10 cellular contexts compared by ENCODE assay signal in the genomic region with DNA sequence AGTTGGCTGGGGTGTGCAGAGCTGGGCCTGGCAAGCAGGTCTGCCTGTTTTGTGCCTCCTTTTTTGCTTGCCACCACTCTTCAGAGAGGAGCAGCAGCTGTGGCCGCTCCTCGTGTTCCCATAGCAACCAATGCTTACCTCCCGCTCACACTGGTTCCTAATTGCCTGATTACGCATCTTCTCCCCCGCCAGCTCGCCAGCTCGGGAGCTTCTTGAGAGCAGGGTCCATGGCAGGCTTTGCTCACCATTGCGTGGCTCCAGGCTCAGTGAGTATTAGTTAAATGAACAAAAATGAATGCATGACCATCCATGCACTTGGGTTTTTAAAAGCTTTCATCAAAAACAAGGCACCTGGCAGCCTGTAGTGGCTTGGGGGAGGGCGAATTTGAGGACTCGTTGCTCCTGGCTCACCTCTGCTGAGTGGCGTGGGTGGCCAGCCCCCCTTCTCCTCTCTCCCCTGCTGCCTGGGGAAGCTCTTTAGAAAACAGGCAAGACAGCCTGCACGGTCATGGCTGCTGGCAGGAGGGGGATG. TPM values are rescaled to one million over a fixed set of nuclear protein-coding genes. Genes with fewer than 3 reads are reported as not detected.
DNase-seq lines count a peak whose midpoint lies in the region; ATAC-seq, FAIRE-seq and TF ChIP-seq lines count a peak whose summit lies in the region.
"Had no signal": no experiment of that assay in that cellular context is flagged by ENCODE, and none has a peak within 500 bp of the region (broad histone marks: within the 10 kb centered on the region; RNA-seq: fewer than 3 reads in every experiment).

No MANE protein-coding gene starts in this region.

- H2AFZ ChIP-seq in PC-9 = no peak overlapping the region

- H3K27ac ChIP-seq in PC-9 = no peak overlapping the region

- no peaks in the 10 kb centered on the region for H3K9me3 ChIP-seq in BE2C
- H3K9me3 ChIP-seq in PC-9 (ENCODE audit: insufficient read depth, low read depth) = no peaks in the 10 kb centered on the region

- ATAC-seq in GM21423 (IDR thresholded peaks at IDR 0.05; ENCODE audit: unreplicated experiment) = no peak
- ATAC-seq: stimulated activated naive B cell treated with anti-CD40 and anti-IgM and Interleukin-4, amounts not matched to agents 10 μg/mL and 1 μg/mL and 100 μg/mL, for 72 hours had no signal

- H3K36me3 ChIP-seq in BE2C (no peaks in the 10 kb centered on the region), PC-9 (ENCODE audit: low read depth) (no peaks in the 10 kb centered on the region)

- POLR2A ChIA-PET in PC-9 (lab: Charles Lee; ENCODE audit: unreplicated experiment) = no interaction called here

- H3K9me2 ChIP-seq in PC-9 (ENCODE audit: insufficient read depth) = no peaks in the 10 kb centered on the region

- H3K79me2 ChIP-seq in PC-9 (ENCODE audit: low read depth) = no peaks in the 10 kb centered on the region

- H3K4me1 ChIP-seq in BE2C (no peaks in the 10 kb centered on the region; the same call in 1 of the 2 replicates), PC-9 (replicated peaks; ENCODE audit: insufficient read depth) (no peaks in the 10 kb centered on the region)

- DNase-seq in BE2C (peak; percentile 62), NCI-H146 (lab: John Stamatoyannopoulos, UW) (peak; percentile 92), SHP77 (lab: John Stamatoyannopoulos, UW) (peak; percentile 55 to 66), iPS-NIHi7 (ENCODE audit: extremely low spot score) (peak; percentile 67), NAMALWA (ENCODE audit: low spot score) (no peak), PC-9 (no peak), GM12891 (ENCODE audit: insufficient read length, low spot score) (no peak)
- DNase-seq: stimulated activated naive B cell treated with anti-CD40 and anti-IgM and Interleukin-4, amounts not matched to agents 10 μg/mL and 1 μg/mL and 100 μg/mL, for 72 hours had no signal

- no peaks in the 10 kb centered on the region for H3F3A ChIP-seq in PC-9 (ENCODE audit: insufficient read depth, low read depth)

- intact Hi-C loops in PC-9 (cut with micrococcal nuclease; ENCODE audit: unreplicated experiment) = no loop called here

- H3K4me2 ChIP-seq in PC-9 = no peak overlapping the region

- H3K27me3 ChIP-seq in BE2C (no peaks in the 10 kb centered on the region), PC-9 (ENCODE audit: insufficient read depth, low read depth) (no peaks in the 10 kb centered on the region)

- H4K20me1 ChIP-seq in PC-9 (ENCODE audit: insufficient read depth) = no peaks in the 10 kb centered on the region

- TF ChIP-seq POLR2A in GM12891 (IDR thresholded peaks at IDR 0.05; ENCODE audit: low read depth, low read length) = no peak

- no peak for FAIRE-seq in GM12891 (lab: Jason Lieb, UNC)
- FAIRE-seq: keratinocyte had no signal

- H3K4me3 ChIP-seq in BE2C (ENCODE audit: low read depth, low read length) (peak overlapping the region; percentile 37), PC-9 (no peak overlapping the region)

- CTCF ChIA-PET in PC-9 (lab: Charles Lee) = no interaction called here

- TF ChIP-seq CTCF in BE2C (IDR thresholded peaks at IDR 0.05; ENCODE audit: low read depth, low read length) (no peak), PC-9 (conservative IDR thresholded peaks at IDR 0.05) (no peak)

- no TSS peak for BruUV-seq in PC-9 (replicated peaks; lab: Mats Ljungman, UMichigan)

TF ChIP-seq in GM12891, 5 proteins besides CTCF, POLR2A, EP300 and RAD21:
- TF ChIP-seq PAX5 (IDR thresholded peaks at IDR 0.05; ENCODE audit: insufficient read depth, low read length, severe bottlenecking) (no peak), TAF1 (IDR thresholded peaks at IDR 0.05; ENCODE audit: low read depth, low read length) (no peak), POLR2AphosphoS5 (IDR thresholded peaks at IDR 0.05; ENCODE audit: low read depth, low read length) (no peak), SPI1 (IDR thresholded peaks at IDR 0.05; ENCODE audit: low read depth, low read length) (no peak), POU2F2 (IDR thresholded peaks at IDR 0.05; ENCODE audit: low read depth, low read length) (no peak)
TF ChIP-seq in GM12891: peak in this region for 0.

RNA-seq across cellular contexts. Expression of a gene that starts 14.2 kb away (rescaled TPM):
- polyA plus RNA-seq in BE2C (2012; ENCODE audit: insufficient read depth, insufficient read length, low read depth) = 74.6 TPM
- 22.7 and 27.7 TPM in 2 replicates for total RNA-seq in PC-9 (2021)
- 8.7 TPM for polyA plus RNA-seq in GM12891 (2012; ENCODE audit: low read depth, missing spikeins)

Comparison
In these comparisons a context has a peak if more than half of its experiments do, and no peak if none do; other contexts are left out.
1. DNase-seq: peak in BE2C (single experiment), NCI-H146 (single experiment), SHP77 (2 of 2) and iPS-NIHi7 (single experiment); none in NAMALWA (single experiment), PC-9 (0 of 2) and GM12891 (single experiment).